ENCODE assay signal across 9 cellular contexts in the genomic region with DNA sequence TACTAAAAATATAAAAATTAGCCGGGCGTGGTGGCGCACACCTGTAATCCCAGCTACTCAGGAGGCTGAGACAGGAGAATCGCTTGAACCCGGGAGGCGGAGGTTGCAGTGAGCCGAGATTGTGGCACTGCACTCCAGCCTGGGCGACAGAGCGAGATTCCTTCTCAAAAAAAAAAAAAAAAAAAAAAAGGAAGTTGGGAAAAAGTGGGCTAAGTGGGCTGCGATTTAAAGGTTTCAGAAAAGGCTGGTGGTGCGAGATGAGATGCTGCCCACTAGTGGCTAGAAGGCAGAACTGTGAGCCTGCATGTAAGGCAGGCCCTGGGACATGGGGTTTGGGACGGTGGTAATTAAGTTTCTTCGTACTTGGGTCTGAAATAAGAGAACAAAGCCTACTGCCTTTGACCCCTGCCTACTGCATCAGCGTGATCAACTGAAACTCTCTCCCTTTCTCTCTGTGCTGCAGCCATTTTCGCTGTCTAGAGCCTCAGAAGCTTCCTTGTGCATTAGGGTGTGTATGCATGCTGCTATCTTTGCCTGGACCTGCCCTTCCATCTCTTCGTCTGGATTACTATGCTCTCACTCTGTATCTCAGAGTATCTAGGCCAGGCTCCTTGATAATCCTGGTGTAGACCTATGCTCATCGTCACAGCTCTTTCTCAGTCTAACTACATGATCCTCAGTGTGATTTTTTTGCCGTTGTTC. TPM values are rescaled to one million over a fixed set of nuclear protein-coding genes. Genes with fewer than 3 reads are reported as not detected.
A peak's percentile ranks its signal among the peaks of the same experiment; 100 is the strongest.
DNase-seq lines count a peak whose midpoint lies in the region; ATAC-seq, FAIRE-seq and TF ChIP-seq lines count a peak whose summit lies in the region.
"Had no signal": no experiment of that assay in that cellular context is flagged by ENCODE, and none has a peak within 500 bp of the region (broad histone marks: within the 10 kb centered on the region; RNA-seq: fewer than 3 reads in every experiment).

No MANE protein-coding gene starts in this region.

- no peak for ATAC-seq in HG02870 (IDR thresholded peaks at IDR 0.05; ENCODE audit: unreplicated experiment)

- no peak overlapping the region for H3K27ac ChIP-seq in small intestine (ENCODE audit: low read depth in 1 of 2, low read length in 1 of 2)

- no peaks in the 10 kb centered on the region for H3K36me3 ChIP-seq in small intestine (ENCODE audit: control insufficient read depth in 2 of 2, insufficient read depth in 2 of 2, low read length in 2 of 2)

- H3K27me3 ChIP-seq in small intestine (ENCODE audit: control insufficient read depth in 2 of 2, insufficient read depth in 2 of 2, low read length in 2 of 2), result no peaks in the 10 kb centered on the region

- WGBS in small intestine, 3 donors, result 41 to 49% (median 43%) methylated on average over 18 of the region's 18 CpGs

- H3K4me3 ChIP-seq in astrocyte of the cerebellum (ENCODE audit: low read depth, low read length) (no peak overlapping the region), small intestine (ENCODE audit: low read depth in 1 of 2, low read length in 2 of 2) (no peak overlapping the region)

- TF ChIP-seq CTCF in astrocyte of the cerebellum (IDR thresholded peaks at IDR 0.05; ENCODE audit: low read depth, low read length, missing control alignments), result peak; percentile 93

- no peaks in the 10 kb centered on the region for H3K9me3 ChIP-seq in small intestine (ENCODE audit: control insufficient read depth, low read depth)

- in situ Hi-C loops in astrocyte of the cerebellum (cut with HindIII; ENCODE audit: low sequenced_read_pairs), result no loop called here

- FAIRE-seq in small intestine (lab: Jason Lieb, UNC), result no peak
- FAIRE-seq: G401.6 had no signal

- peaks cover 0 to 2% of the 10 kb centered on the region in 2 donors for H3K4me1 ChIP-seq in small intestine (ENCODE audit: control insufficient read depth in 2 of 2, insufficient read depth in 1 of 2, low read depth in 1 of 2, low read length in 1 of 2)

- DNase-seq in NCI-H510A treated with DMSO at 0.1 percent for 48 hours (lab: John Stamatoyannopoulos, UW) (peak; percentile 47), NCI-H510A (lab: John Stamatoyannopoulos, UW) (no peak), NCI-H1105 (lab: John Stamatoyannopoulos, UW) (peak; percentile 33), T-helper 22 cell (ENCODE audit: low read depth) (peak; percentile 34), astrocyte of the cerebellum (ENCODE audit: low read depth) (peak; percentile 35), hippocampal formation (lab: John Stamatoyannopoulos, UW) (peak; percentile 54 to 80), small intestine (peak; percentile 64)

RNA-seq across cellular contexts. Expression of a gene that starts 12.4 kb away (rescaled TPM):
- 10 to 100 TPM in 1 of 3 donors, 1 to 10 TPM in 1, under 1 TPM in 1; 0.89 to 11.2 (median 5.4) TPM for polyA plus RNA-seq in small intestine

RNA-seq across cellular contexts. Expression of a gene that starts 33.2 kb away (rescaled TPM):
- 100 to 1,000 TPM in 1 of 3 donors, 10 to 100 TPM in 2; 15.9 to 101 (median 23.5) TPM for polyA plus RNA-seq in small intestine
